Comparison of ENCODE assay signal across 8 cellular contexts in genomic region chr1:167454929-167455785, GRCh38.
A peak's percentile ranks its signal among the peaks of the same experiment; 100 is the strongest.
DNase-seq lines count a peak whose midpoint lies in the region; ATAC-seq and TF ChIP-seq lines count a peak whose summit lies in the region.

No MANE protein-coding gene starts in this region.

- peak overlapping the region; percentile 78 for H3K4me3 Mint-ChIP-seq in activated B cell treated with CpG ODN at 0.5 μM for 24 hours

- DNase-seq in GM10266 (ENCODE audit: extremely low spot score) (peak; percentile 74), NCI-H1105 treated with DMSO at 0.1 percent for 48 hours (lab: John Stamatoyannopoulos, UW) (peak; percentile 54), activated B cell treated with CpG ODN at 0.5 μM for 24 hours (peak; percentile 60), caudate nucleus (lab: John Stamatoyannopoulos, UW) (peak in 44 of 61 donors; percentile 12 to 75 (median 42)), kidney epithelial cell (ENCODE audit: low read depth) (no peak), superior temporal gyrus (ENCODE audit: extremely low spot score) (no peak)
- DNase-seq in stimulated activated CD4-positive, alpha-beta T cell treated with anti-CD3 and anti-CD28 coated beads, Interleukin-1b, Interleukin-23, amount 100 ng/mL, for 24 hours (ENCODE audit: low read depth in 4 of 4, low spot score in 1 of 4): peak; percentile 38 to 64 (median 53)

- peaks cover 4% of the 10 kb centered on the region for H3K27me3 Mint-ChIP-seq in activated B cell treated with CpG ODN at 0.5 μM for 24 hours

- H3K4me1 ChIP-seq in HEK293 (ENCODE audit: control insufficient read depth, insufficient read depth, low read length): no peaks in the 10 kb centered on the region

- POLR2A ChIA-PET in HEK293 (lab: Yijun Ruan, JAX) (interaction anchor here (0.7 to 3.1 kb wide), 10 partner anchors 9 to 476 kb away, joined by 3 to 16 read pairs (median 3); partner anchors contain the start of genes CREG1 and POU2F1), activated B cell treated with CpG ODN at 0.5 μM for 24 hours (lab: Charles Lee) (interaction anchor here (0.5 to 2.8 kb wide), 5 partner anchors 8 to 254 kb away, joined by 3 to 19 read pairs (median 6); partner anchors contain the start of gene CREG1)

- peak; percentile 76 for ATAC-seq in activated B cell treated with CpG ODN at 0.5 μM for 24 hours (ENCODE audit: low read depth)

- peaks cover 2% of the 10 kb centered on the region for H3K27me3 ChIP-seq in kidney epithelial cell (ENCODE audit: control insufficient read depth, insufficient read depth, low read length)

- H3K36me3 ChIP-seq in HEK293 (ENCODE audit: control insufficient read depth in 2 of 2, insufficient read depth in 1 of 2, low read length in 2 of 2) (no peaks in the 10 kb centered on the region), kidney epithelial cell (ENCODE audit: control insufficient read depth, insufficient read depth, low read length) (no peaks in the 10 kb centered on the region)

- H3K27ac Mint-ChIP-seq in activated B cell treated with CpG ODN at 0.5 μM for 24 hours: no peak overlapping the region

- intact Hi-C loops in activated B cell treated with CpG ODN at 0.5 μM for 24 hours (cut with micrococcal nuclease): loop anchor here (1.0 to 10.0 kb wide), 3 partner anchors 44 to 260 kb away; no protein-coding TSS in a partner anchor

- no peaks in the 10 kb centered on the region for H3K9me3 ChIP-seq in HEK293 (ENCODE audit: control insufficient read depth, insufficient read depth, low read depth, low read length)

- H3K4me3 ChIP-seq in HEK293 (ENCODE audit: low read depth, low read length): peak overlapping the region; percentile 63
- peak overlapping the region; percentile 72 for H3K4me3 ChIP-seq in kidney epithelial cell (ENCODE audit: low read depth, low read length)

- no peak for TF ChIP-seq CTCF in GM10266 (IDR thresholded peaks at IDR 0.05; ENCODE audit: control insufficient read depth, insufficient read depth, low read depth, missing control alignments)
- no peak for TF ChIP-seq CTCF in HEK293 (tag by site-specific recombination; IDR thresholded peaks at IDR 0.05)
- TF ChIP-seq CTCF in activated B cell treated with CpG ODN at 0.5 μM for 24 hours (IDR thresholded peaks at IDR 0.05): no peak
- no peak for TF ChIP-seq CTCF in kidney epithelial cell (IDR thresholded peaks at IDR 0.05; ENCODE audit: insufficient read depth, low read length, poor library complexity, severe bottlenecking)

- H3K36me3 Mint-ChIP-seq in activated B cell treated with CpG ODN at 0.5 μM for 24 hours (ENCODE audit: low read depth): no peaks in the 10 kb centered on the region

- H3K27ac ChIP-seq in HEK293 (ENCODE audit: extremely low read depth, low read depth, low read length) (peak overlapping the region; percentile 76), caudate nucleus (ENCODE audit: low read depth, low read length) (peak overlapping the region; percentile 71)

- no peaks in the 10 kb centered on the region for H3K9me3 Mint-ChIP-seq in activated B cell treated with CpG ODN at 0.5 μM for 24 hours

- peaks cover 18% of the 10 kb centered on the region for H3K4me1 Mint-ChIP-seq in activated B cell treated with CpG ODN at 0.5 μM for 24 hours

- CTCF ChIA-PET in HEK293 (lab: Yijun Ruan, JAX): interaction anchor here (0.7 to 1.7 kb wide), 8 partner anchors 9 to 395 kb away, joined by 3 to 8 read pairs (median 4); no protein-coding TSS in a partner anchor
- CTCF ChIA-PET in activated B cell treated with CpG ODN at 0.5 μM for 24 hours (lab: Charles Lee): interaction anchor here (1.1 to 4.3 kb wide), 7 partner anchors 11 to 193 kb away, joined by 3 to 23 read pairs (median 3); no protein-coding TSS in a partner anchor

TF ChIP-seq in HEK293, 187 proteins besides CTCF, POLR2A, EP300 and RAD21 (continues in another document):
- TF ChIP-seq ZBTB17 (tag by site-specific recombination; IDR thresholded peaks at IDR 0.05): peak; percentile 37
- 0 out of 2 replicates have a peak, but pooled peaks have one; percentile 24 for TF ChIP-seq ZNF184 (tag by site-specific recombination; IDR thresholded peaks at IDR 0.05)
- peak; percentile 53; the same call in 1 of the 2 replicates for TF ChIP-seq KLF9 (tag by site-specific recombination; IDR thresholded peaks at IDR 0.05; ENCODE audit: low read depth)
- no peak for TF ChIP-seq ZNF214 (tag by site-specific recombination; IDR thresholded peaks at IDR 0.05; ENCODE audit: borderline replicate concordance)
- TF ChIP-seq KLF10 (tag by site-specific recombination; IDR thresholded peaks at IDR 0.05): no peak; the same call in 1 of the 2 replicates
- TF ChIP-seq ZBTB44 (tag by site-specific recombination; IDR thresholded peaks at IDR 0.05): no peak
- no peak for TF ChIP-seq ZNF514 (tag by site-specific recombination; IDR thresholded peaks at IDR 0.05)
- TF ChIP-seq ZNF37A (tag by site-specific recombination; IDR thresholded peaks at IDR 0.05): no peak
- no peak for TF ChIP-seq MEIS1 (CRISPR knock-in tag; IDR thresholded peaks at IDR 0.05; ENCODE audit: borderline replicate concordance)
- no peak for TF ChIP-seq ZNF747 (tag by site-specific recombination; IDR thresholded peaks at IDR 0.05)
- TF ChIP-seq ZBTB20 (tag by site-specific recombination; IDR thresholded peaks at IDR 0.05): peak; percentile 78
- peak; percentile 44; the same call in 1 of the 2 replicates for TF ChIP-seq ZNF610 (tag by site-specific recombination; IDR thresholded peaks at IDR 0.05; ENCODE audit: borderline replicate concordance)
- no peak for TF ChIP-seq ZNF292 (tag by site-specific recombination; IDR thresholded peaks at IDR 0.05; ENCODE audit: borderline replicate concordance, low read depth)
- TF ChIP-seq ZBTB10 (tag by site-specific recombination; IDR thresholded peaks at IDR 0.05): no peak
- TF ChIP-seq ZNF558 (tag by site-specific recombination; IDR thresholded peaks at IDR 0.05): no peak
- TF ChIP-seq SP2 (tag by site-specific recombination; IDR thresholded peaks at IDR 0.05): peak; percentile 47
- no peak for TF ChIP-seq YY2 (tag by site-specific recombination; IDR thresholded peaks at IDR 0.05)
- TF ChIP-seq GLIS2 (tag by site-specific recombination; IDR thresholded peaks at IDR 0.05): peak; percentile 88
- no peak for TF ChIP-seq ZBTB21 (tag by site-specific recombination; IDR thresholded peaks at IDR 0.05)
- TF ChIP-seq HOXD13 (CRISPR knock-in tag; IDR thresholded peaks at IDR 0.05; ENCODE audit: borderline replicate concordance): no peak
- peak; percentile 57 for TF ChIP-seq IKZF3 (tag by site-specific recombination; IDR thresholded peaks at IDR 0.05)
- peak; percentile 42 for TF ChIP-seq ZNF629 (tag by site-specific recombination; IDR thresholded peaks at IDR 0.05)
- TF ChIP-seq ZNF362 (tag by site-specific recombination; IDR thresholded peaks at IDR 0.05): no peak
- 0 out of 2 replicates have a peak, but pooled peaks have one; percentile 9 for TF ChIP-seq ZNF10 (tag by site-specific recombination; IDR thresholded peaks at IDR 0.05)
- TF ChIP-seq ZNF223 (tag by site-specific recombination; IDR thresholded peaks at IDR 0.05): no peak
- TF ChIP-seq ZNF621 (tag by site-specific recombination; IDR thresholded peaks at IDR 0.05): no peak
- no peak for TF ChIP-seq ZFP41 (tag by site-specific recombination; IDR thresholded peaks at IDR 0.05; ENCODE audit: borderline replicate concordance)
- TF ChIP-seq ZBTB8A (tag by site-specific recombination; IDR thresholded peaks at IDR 0.05): peak; percentile 98
- peak; percentile 93 for TF ChIP-seq ZFP37 (tag by site-specific recombination; IDR thresholded peaks at IDR 0.05)

Comparison
In these comparisons a context has a peak if more than half of its experiments do, and no peak if none do; other contexts are left out.
1. DNase-seq: peak in GM10266 (single experiment), NCI-H1105 treated with DMSO at 0.1 percent for 48 hours (single experiment), activated B cell treated with CpG ODN at 0.5 μM for 24 hours (single experiment), caudate nucleus (44 of 61) and stimulated activated CD4-positive, alpha-beta T cell treated with anti-CD3 and anti-CD28 coated beads, Interleukin-1b, Interleukin-23, amount 100 ng/mL, for 24 hours (4 of 4); none in kidney epithelial cell (single experiment) and superior temporal gyrus (single experiment).